ENCODE assay signal across 29 cellular contexts in the genomic region with DNA sequence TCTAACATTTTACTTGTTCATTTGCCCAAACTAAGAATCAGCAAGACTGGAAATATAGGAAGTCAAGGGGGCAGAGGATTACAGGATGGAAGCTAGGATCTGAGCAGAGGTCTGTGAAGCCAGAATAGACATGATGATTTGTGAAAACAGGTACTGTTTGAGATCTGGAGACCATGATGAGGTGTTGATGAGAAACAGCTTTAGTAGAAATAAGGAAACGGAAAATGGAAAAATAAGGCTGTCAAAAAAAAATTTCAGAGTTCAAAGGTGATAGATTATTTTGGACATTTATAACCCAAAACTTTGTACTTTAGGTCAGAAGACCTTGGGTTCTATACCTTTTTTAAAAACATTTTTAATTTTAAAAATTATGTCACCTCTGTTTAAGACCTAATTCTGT.
"Had no signal": no experiment of that assay in that cellular context is flagged by ENCODE, and none has a peak within 500 bp of the region (broad histone marks: within the 10 kb centered on the region; RNA-seq: fewer than 3 reads in every experiment).

No MANE protein-coding gene starts in this region.

- H3K4me3 ChIP-seq: body of pancreas, esophagus squamous epithelium had no signal

- ATAC-seq: activated T-cell treated with anti-CD3 and anti-CD28 coated beads, Interleukin-2, amount 50 U/mL, for 72 hours; body of pancreas; effector memory CD8-positive, alpha-beta T cell; T-helper 17 cell had no signal

- H3K27ac ChIP-seq: body of pancreas, epithelial cell of prostate, esophagus squamous epithelium had no signal

- H3K4me1 Mint-ChIP-seq: activated CD4-positive, alpha-beta memory T cell treated with anti-CD3 and anti-CD28 coated beads, Interleukin-2, amount 10 ng/mL, durations not matched to agents 7 days and 5 days; activated CD4-positive, alpha-beta T cell treated with anti-CD3 and anti-CD28 coated beads, Interleukin-2, amount 10 ng/mL, durations not matched to agents 7 days and 5 days; activated naive CD4-positive, alpha-beta T cell treated with anti-CD3 and anti-CD28 coated beads, Interleukin-2, amount 10 ng/mL, durations not matched to agents 7 days and 5 days had no signal

- H3K4me3 Mint-ChIP-seq: activated CD4-positive, alpha-beta memory T cell treated with anti-CD3 and anti-CD28 coated beads, Interleukin-2, amount 10 ng/mL, durations not matched to agents 7 days and 5 days; activated CD4-positive, alpha-beta T cell treated with anti-CD3 and anti-CD28 coated beads, Interleukin-2, amount 10 ng/mL, durations not matched to agents 7 days and 5 days; activated naive CD4-positive, alpha-beta T cell treated with anti-CD3 and anti-CD28 coated beads, Interleukin-2, amount 10 ng/mL, durations not matched to agents 7 days and 5 days; activated naive CD8-positive, alpha-beta T cell; activated T-cell treated with anti-CD3 and anti-CD28 coated beads, Interleukin-2, amount 50 U/mL, for 24 hours; activated T-cell treated with anti-CD3 and anti-CD28 coated beads, Interleukin-2, amount 50 U/mL, for 72 hours; effector memory CD8-positive, alpha-beta T cell; T-helper 17 cell; T-helper 2 cell treated with Interferon-gamma antibody and Interleukin-4, amounts not matched to agents 5 μg/mL and 100 μg/mL, for 36 hours had no signal

- H3K9me3 ChIP-seq: body of pancreas had no signal

- H3K36me3 ChIP-seq: esophagus squamous epithelium had no signal

- H3K4me1 ChIP-seq: body of pancreas, esophagus squamous epithelium had no signal

- H3K36me3 Mint-ChIP-seq: activated naive CD4-positive, alpha-beta T cell treated with anti-CD3 and anti-CD28 coated beads, Interleukin-2, amount 10 ng/mL, durations not matched to agents 7 days and 5 days had no signal

- H3K27me3 ChIP-seq: body of pancreas, esophagus squamous epithelium had no signal

- H3K27ac Mint-ChIP-seq: activated CD4-positive, alpha-beta memory T cell treated with anti-CD3 and anti-CD28 coated beads, Interleukin-2, amount 10 ng/mL, durations not matched to agents 7 days and 5 days; activated CD4-positive, alpha-beta T cell treated with anti-CD3 and anti-CD28 coated beads, Interleukin-2, amount 10 ng/mL, durations not matched to agents 7 days and 5 days; activated naive CD4-positive, alpha-beta T cell treated with anti-CD3 and anti-CD28 coated beads, Interleukin-2, amount 10 ng/mL, durations not matched to agents 7 days and 5 days; activated naive CD8-positive, alpha-beta T cell; activated T-cell treated with anti-CD3 and anti-CD28 coated beads, Interleukin-2, amount 50 U/mL, for 24 hours; activated T-cell treated with anti-CD3 and anti-CD28 coated beads, Interleukin-2, amount 50 U/mL, for 72 hours; effector memory CD8-positive, alpha-beta T cell; T-helper 17 cell; T-helper 2 cell treated with Interferon-gamma antibody and Interleukin-4, amounts not matched to agents 5 μg/mL and 100 μg/mL, for 36 hours had no signal

- DNase-seq: activated CD4-positive, alpha-beta memory T cell treated with anti-CD3 and anti-CD28 coated beads, Interleukin-2, amount 10 ng/mL, durations not matched to agents 7 days and 5 days; activated CD4-positive, alpha-beta T cell treated with anti-CD3 and anti-CD28 coated beads for 1 hour; activated CD4-positive, alpha-beta T cell treated with anti-CD3 and anti-CD28 coated beads for 4 hours; activated CD4-positive, alpha-beta T cell treated with anti-CD3 and anti-CD28 coated beads, Interleukin-2, amount 10 ng/mL, durations not matched to agents 7 days and 5 days; activated CD4-positive, alpha-beta T cell treated with anti-CD3 and anti-CD28 coated beads, Interleukin-2, amount 50 U/mL, for 4 hours; activated CD8-positive, alpha-beta memory T cell treated with anti-CD3 and anti-CD28 coated beads, Interleukin-2, amount 50 U/mL, for 48 hours; activated gamma-delta T cell; activated naive CD4-positive, alpha-beta T cell; activated naive CD4-positive, alpha-beta T cell treated with anti-CD3 and anti-CD28 coated beads, Interleukin-2, amount 10 ng/mL, durations not matched to agents 7 days and 5 days; activated T-cell treated with anti-CD3 and anti-CD28 coated beads for 4 hours; activated T-cell treated with anti-CD3 and anti-CD28 coated beads, Interleukin-2, amount 50 U/mL, for 24 hours; activated T-cell treated with anti-CD3 and anti-CD28 coated beads, Interleukin-2, amount 50 U/mL, for 72 hours; amniotic stem cell; aorta; body of pancreas; caudate nucleus; cortex of kidney; dermis blood vessel endothelial cell; effector CD4-positive, alpha-beta T cell; effector memory CD8-positive, alpha-beta T cell; esophagus squamous epithelium; foreskin fibroblast; head of caudate nucleus; T-helper 1 cell; T-helper 17 cell; T1000 had no signal
